Comparison of ENCODE assay signal across 8 cellular contexts in genomic region chr17:7213895-7214299, GRCh38. TPM values are rescaled to one million over a fixed set of nuclear protein-coding genes. Genes with fewer than 3 reads are reported as not detected.
DNase-seq lines count a peak whose midpoint lies in the region; ATAC-seq and TF ChIP-seq lines count a peak whose summit lies in the region.

No MANE protein-coding gene starts in this region.

- intact Hi-C loops in CD14-positive monocyte (cut with micrococcal nuclease) = loop anchor here in 1 of 2 donors (2.0 to 10.0 kb wide), 2 partner anchors 21 to 191 kb away; partner anchors contain the start of genes DVL2, NLGN2 and TMEM256
- intact Hi-C loops in mucosa of descending colon (cut with DNase I, micrococcal nuclease) = no loop called here
- intact Hi-C loops in upper lobe of right lung (cut with DNase I) = no loop called here

- H3K36me3 ChIP-seq in mucosa of descending colon (ENCODE audit: low read depth) (no peaks in the 10 kb centered on the region), upper lobe of right lung (no peaks in the 10 kb centered on the region)

- H3K4me1 Mint-ChIP-seq in CD14-positive monocyte = peaks cover 60% of the 10 kb centered on the region

- peaks cover 4 to 14% of the 10 kb centered on the region in 2 donors for H3K36me3 Mint-ChIP-seq in CD14-positive monocyte

- H3K27me3 ChIP-seq in upper lobe of right lung = no peaks in the 10 kb centered on the region

- TF ChIP-seq CTCF in CD14-positive monocyte (IDR thresholded peaks at IDR 0.05) = peak; percentile 36
- TF ChIP-seq CTCF in epithelial cell of esophagus (IDR thresholded peaks at IDR 0.05; ENCODE audit: insufficient read depth, low read depth, low read length, missing control alignments) = peak; percentile 39
- TF ChIP-seq CTCF in mucosa of descending colon (IDR thresholded peaks at IDR 0.05) = peak; percentile 11
- TF ChIP-seq CTCF in upper lobe of right lung (IDR thresholded peaks at IDR 0.05) = peak; percentile 33

- peaks cover 29% of the 10 kb centered on the region for H3K4me1 ChIP-seq in mucosa of descending colon (ENCODE audit: low read depth)
- peaks cover 39% of the 10 kb centered on the region for H3K4me1 ChIP-seq in upper lobe of right lung

- no peaks in the 10 kb centered on the region for H3K9me3 Mint-ChIP-seq in CD14-positive monocyte

- peak overlapping the region; percentile 91 to 100 (median 99) for H3K27ac Mint-ChIP-seq in CD14-positive monocyte

- peaks cover 0 to 11% (median 3%) of the 10 kb centered on the region in 3 donors for H3K27me3 Mint-ChIP-seq in CD14-positive monocyte (ENCODE audit: low read depth in 3 of 3)

- ATAC-seq in mucosa of descending colon (peak; percentile 24), upper lobe of right lung (peak; percentile 0), GM18873 (IDR thresholded peaks at IDR 0.05; ENCODE audit: low FRiP score, unreplicated experiment) (no peak)

- peak overlapping the region; percentile 89 to 90 for H3K4me3 Mint-ChIP-seq in CD14-positive monocyte

- DNase-seq in CD14-positive monocyte (ENCODE audit: low spot score) (peak; percentile 79), H4 (ENCODE audit: low spot score) (peak; percentile 68), NCI-H2107 treated with DMSO at 0.1 percent for 48 hours (lab: John Stamatoyannopoulos, UW; ENCODE audit: unreplicated experiment) (peak; percentile 47), UCSD-AML1 (lab: John Stamatoyannopoulos, UW; ENCODE audit: unreplicated experiment) (peak; percentile 79), epithelial cell of esophagus (ENCODE audit: low read depth) (peak; percentile 75), mucosa of descending colon (peak in 2 of 3 donors; percentile 45 to 81), upper lobe of right lung (no peak)

- H3K4me3 ChIP-seq in epithelial cell of esophagus (ENCODE audit: low read length) (peak overlapping the region; percentile 55), mucosa of descending colon (no peak overlapping the region), upper lobe of right lung (peak overlapping the region; percentile 66)

- peak overlapping the region; percentile 73 for H3K27ac ChIP-seq in upper lobe of right lung

- H3K9me3 ChIP-seq in mucosa of descending colon (no peaks in the 10 kb centered on the region), upper lobe of right lung (no peaks in the 10 kb centered on the region)

RNA-seq across cellular contexts. Expression of gene DLG4, which starts 5.7 kb away (rescaled TPM):
- polyA plus RNA-seq in CD14-positive monocyte = under 1 TPM; 0.37 to 0.39 TPM
- 2.3 and 3.9 TPM in 2 replicates for total RNA-seq in H4 (2014; rRNA removed; shearing (Covaris generic))
- total RNA-seq in mucosa of descending colon (10 to 100 TPM in 1 of 3 donors, 1 to 10 TPM in 2; 4.1 to 34.5 (median 6.6) TPM), upper lobe of right lung (30.7 TPM)

RNA-seq across cellular contexts. Expression of gene ACADVL, which starts 5.8 kb away (rescaled TPM):
- 100 to 1,000 TPM; 152 to 154 TPM for polyA plus RNA-seq in CD14-positive monocyte
- total RNA-seq in H4 (2014; rRNA removed; shearing (Covaris generic)) = 118 and 161 TPM in 2 replicates
- total RNA-seq in mucosa of descending colon (1,000 to 10,000 TPM in 1 of 3 donors, 100 to 1,000 TPM in 2; 729 to 1,007 (median 804) TPM), upper lobe of right lung (544 TPM)

RNA-seq across cellular contexts. Expression of gene DVL2, which starts 20.4 kb away (rescaled TPM):
- polyA plus RNA-seq in CD14-positive monocyte = 1 to 10 TPM; 7.0 to 7.8 TPM
- total RNA-seq in H4 (2014; rRNA removed; shearing (Covaris generic)) = 24.8 and 36.1 TPM in 2 replicates
- total RNA-seq in mucosa of descending colon = 10 to 100 TPM; 33.4 to 52.0 (median 36.0) TPM
- 41.0 TPM for total RNA-seq in upper lobe of right lung

RNA-seq across cellular contexts. Expression of gene PHF23, which starts 25.4 kb away (rescaled TPM):
- 10 to 100 TPM; 12.0 to 12.9 TPM for polyA plus RNA-seq in CD14-positive monocyte
- 37.5 and 45.3 TPM in 2 replicates for total RNA-seq in H4 (2014; rRNA removed; shearing (Covaris generic))
- total RNA-seq in mucosa of descending colon (10 to 100 TPM; 36.0 to 49.8 (median 36.8) TPM), upper lobe of right lung (36.9 TPM)

RNA-seq across cellular contexts. Expression of gene GABARAP, which starts 28.4 kb away (rescaled TPM):
- polyA plus RNA-seq in CD14-positive monocyte = 1,000 to 10,000 TPM; 2,814 to 2,937 TPM
- 396 and 471 TPM in 2 replicates for total RNA-seq in H4 (2014; rRNA removed; shearing (Covaris generic))
- total RNA-seq in mucosa of descending colon (100 to 1,000 TPM; 424 to 499 (median 484) TPM), upper lobe of right lung (547 TPM)
